In the genomic region with DNA sequence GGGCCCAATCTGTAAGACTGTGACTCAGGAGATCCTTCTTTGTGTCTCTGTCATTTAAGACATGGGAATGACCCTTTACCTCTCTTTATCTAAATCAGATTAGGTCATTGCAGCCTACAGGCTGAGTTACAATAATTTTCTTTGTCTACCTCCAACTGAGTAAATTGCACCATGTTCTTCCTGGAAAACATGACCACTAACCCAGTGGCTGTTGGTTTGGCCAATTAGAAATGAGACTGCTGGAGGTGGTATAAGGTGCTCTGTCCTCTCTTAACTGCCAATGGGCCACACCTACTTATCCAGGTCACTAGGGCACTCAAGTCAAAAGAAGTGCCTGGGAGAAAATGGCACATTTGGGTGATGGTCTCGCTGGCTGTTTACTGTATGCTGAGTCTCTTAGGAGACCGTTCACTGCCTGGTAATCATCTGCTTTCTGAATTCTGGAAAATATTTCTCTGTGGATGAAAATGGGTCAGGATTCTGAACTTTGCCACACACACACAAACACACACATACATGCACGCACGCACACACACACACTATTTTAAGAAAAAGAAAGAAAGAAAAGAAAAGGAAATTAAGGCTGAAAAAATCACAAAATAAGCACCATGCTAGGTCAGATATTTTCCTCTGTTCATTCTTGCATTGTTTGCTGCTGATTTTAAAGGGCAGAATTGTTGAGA, we compare ENCODE assay signal across 1 cellular context.
TF ChIP-seq lines count a peak whose summit lies in the region.

No MANE protein-coding gene starts in this region.

TF ChIP-seq in GM12878, 131 proteins besides CTCF, POLR2A, EP300 and RAD21:
- TF ChIP-seq TCF7 (IDR thresholded peaks at IDR 0.05; ENCODE audit: borderline replicate concordance) = no peak
- no peak for TF ChIP-seq MEF2B (IDR thresholded peaks at IDR 0.05; ENCODE audit: partially characterized antibody, poor library complexity, severe bottlenecking)
- TF ChIP-seq CREM (IDR thresholded peaks at IDR 0.05; ENCODE audit: low read depth) = no peak
- no peak for TF ChIP-seq IRF5 (IDR thresholded peaks at IDR 0.05; ENCODE audit: borderline replicate concordance)
- TF ChIP-seq ZNF207 (IDR thresholded peaks at IDR 0.05; ENCODE audit: borderline replicate concordance) = no peak
- no peak for TF ChIP-seq MTA2 (IDR thresholded peaks at IDR 0.05; ENCODE audit: low read depth)
TF ChIP-seq in GM12878: peak in this region for 0.
